In the genomic region with DNA sequence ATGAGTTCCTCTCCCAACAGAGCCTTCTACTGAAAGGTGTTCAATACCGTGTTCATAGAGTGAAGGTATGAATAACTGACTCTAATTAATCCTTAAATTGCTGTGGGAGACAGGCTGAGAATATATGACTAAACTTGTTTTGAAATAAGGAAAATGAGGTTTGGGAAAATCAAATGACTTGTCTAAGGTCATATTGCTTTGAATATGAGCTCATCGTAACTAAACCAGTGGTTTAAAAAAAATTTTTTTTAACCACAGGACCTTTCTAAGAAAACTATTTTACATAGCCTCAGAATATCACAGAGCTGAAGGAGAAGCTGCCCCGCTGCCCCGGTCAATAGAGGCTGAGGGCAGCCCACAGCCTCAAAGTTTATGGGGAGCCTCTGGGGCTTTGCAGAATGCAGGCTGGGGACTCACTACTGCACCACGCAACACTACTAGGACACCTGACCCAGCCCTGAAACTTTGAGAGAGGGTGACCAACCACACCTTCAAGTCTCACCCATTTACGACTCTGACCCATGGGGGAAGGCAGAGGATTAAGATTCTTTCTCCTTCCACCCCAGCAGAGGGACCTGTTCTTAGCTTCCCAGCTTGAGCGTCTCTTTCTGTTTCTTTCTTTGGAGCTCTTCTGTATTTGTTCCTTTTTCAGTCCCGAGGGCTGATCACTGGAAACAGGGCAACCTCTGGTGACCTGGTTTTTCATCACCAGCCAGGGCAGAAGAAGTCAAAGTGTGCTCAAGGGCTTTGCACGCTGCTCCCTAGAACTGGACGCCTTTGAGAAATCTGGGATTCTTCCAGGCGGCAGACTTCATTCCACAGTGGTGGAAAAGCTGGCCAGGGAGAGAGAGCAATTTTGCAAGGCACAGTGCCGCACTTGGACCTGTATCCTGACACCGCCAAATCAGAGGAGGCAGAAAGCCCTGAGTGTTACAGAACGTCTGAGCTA, we compare ENCODE assay signal across 11 cellular contexts.
DNase-seq lines count a peak whose midpoint lies in the region; ATAC-seq and FAIRE-seq lines count a peak whose summit lies in the region.
"Had no signal": no experiment of that assay in that cellular context is flagged by ENCODE, and none has a peak within 500 bp of the region (broad histone marks: within the 10 kb centered on the region; RNA-seq: fewer than 3 reads in every experiment).

No MANE protein-coding gene starts in this region.

- peak; percentile 30 to 45 for ATAC-seq in activated CD4-positive, CD25-positive, alpha-beta regulatory T cell treated with anti-CD3 and anti-CD28 coated beads, Interleukin-2, amount 50 U/mL, for 24 hours
- peak; percentile 57 for ATAC-seq in HG02938 (IDR thresholded peaks at IDR 0.05; ENCODE audit: unreplicated experiment)
- ATAC-seq in HG03457 (IDR thresholded peaks at IDR 0.05; ENCODE audit: unreplicated experiment): no peak

- H3K4me1 ChIP-seq in subcutaneous abdominal adipose tissue (ENCODE audit: control insufficient read depth in 5 of 5, insufficient read depth in 5 of 5, low read length in 5 of 5): peaks cover 4 to 34% (median 32%) of the 10 kb centered on the region in 5 donors

- no peak for DNase-seq in activated CD4-positive, CD25-positive, alpha-beta regulatory T cell (lab: John Stamatoyannopoulos, UW)
- DNase-seq in fibroblast of gingiva (ENCODE audit: low read depth): peak; percentile 72
- DNase-seq in HTR-8/SVneo (ENCODE audit: insufficient read length, low spot score): no peak
- DNase-seq in T1000 (lab: John Stamatoyannopoulos, UW): no peak
- DNase-seq: GOT3, NCI-H510A had no signal

- peak overlapping the region; percentile 21 for H3K27ac ChIP-seq in subcutaneous abdominal adipose tissue (ENCODE audit: low read depth, low read length)
- H3K27ac ChIP-seq: 22Rv1 had no signal

- no peaks in the 10 kb centered on the region for H3K9me3 ChIP-seq in subcutaneous abdominal adipose tissue (ENCODE audit: control insufficient read depth in 5 of 5, low read length in 5 of 5)

- no peak for FAIRE-seq in HTR-8/SVneo (lab: Jason Lieb, UNC)

- no peaks in the 10 kb centered on the region for H3K27me3 ChIP-seq in subcutaneous abdominal adipose tissue (ENCODE audit: control insufficient read depth in 5 of 5, insufficient read depth in 4 of 5, low read length in 5 of 5)

- no peaks in the 10 kb centered on the region for H3K36me3 ChIP-seq in subcutaneous abdominal adipose tissue (ENCODE audit: control insufficient read depth in 5 of 5, insufficient read depth in 5 of 5, low read length in 5 of 5)

- peak overlapping the region in 2 of 5 donors; percentile 3 to 14 for H3K4me3 ChIP-seq in subcutaneous abdominal adipose tissue (ENCODE audit: low read depth in 1 of 5, low read length in 5 of 5)

- peak overlapping the region in 1 of 5 donors; percentile 20 for H3K9ac ChIP-seq in subcutaneous abdominal adipose tissue (ENCODE audit: low read length in 5 of 5)
